In genomic region chr10:59175538-59176240, GRCh38 we compare ENCODE assay signal across 1 cellular context.
TF ChIP-seq lines count a peak whose summit lies in the region.

No MANE protein-coding gene starts in this region.

TF ChIP-seq in HepG2, 621 proteins besides CTCF, POLR2A, EP300 and RAD21 (continued from another document and continues in another):
- TF ChIP-seq, protein P1, sequence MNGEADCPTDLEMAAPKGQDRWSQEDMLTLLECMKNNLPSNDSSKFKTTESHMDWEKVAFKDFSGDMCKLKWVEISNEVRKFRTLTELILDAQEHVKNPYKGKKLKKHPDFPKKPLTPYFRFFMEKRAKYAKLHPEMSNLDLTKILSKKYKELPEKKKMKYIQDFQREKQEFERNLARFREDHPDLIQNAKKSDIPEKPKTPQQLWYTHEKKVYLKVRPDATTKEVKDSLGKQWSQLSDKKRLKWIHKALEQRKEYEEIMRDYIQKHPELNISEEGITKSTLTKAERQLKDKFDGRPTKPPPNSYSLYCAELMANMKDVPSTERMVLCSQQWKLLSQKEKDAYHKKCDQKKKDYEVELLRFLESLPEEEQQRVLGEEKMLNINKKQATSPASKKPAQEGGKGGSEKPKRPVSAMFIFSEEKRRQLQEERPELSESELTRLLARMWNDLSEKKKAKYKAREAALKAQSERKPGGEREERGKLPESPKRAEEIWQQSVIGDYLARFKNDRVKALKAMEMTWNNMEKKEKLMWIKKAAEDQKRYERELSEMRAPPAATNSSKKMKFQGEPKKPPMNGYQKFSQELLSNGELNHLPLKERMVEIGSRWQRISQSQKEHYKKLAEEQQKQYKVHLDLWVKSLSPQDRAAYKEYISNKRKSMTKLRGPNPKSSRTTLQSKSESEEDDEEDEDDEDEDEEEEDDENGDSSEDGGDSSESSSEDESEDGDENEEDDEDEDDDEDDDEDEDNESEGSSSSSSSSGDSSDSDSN (CRISPR knock-in tag; IDR thresholded peaks at IDR 0.05): no peak
- no peak for TF ChIP-seq TCF7L2 (IDR thresholded peaks at IDR 0.05; ENCODE audit: low read depth, low read length)
- TF ChIP-seq AGO1 (IDR thresholded peaks at IDR 0.05; ENCODE audit: low read depth, low read length, poor library complexity, severe bottlenecking): no peak
- no peak; the same call in none of the 2 replicates for TF ChIP-seq ARNTL (CRISPR knock-in tag; IDR thresholded peaks at IDR 0.05)
- TF ChIP-seq THRA (CRISPR knock-in tag; IDR thresholded peaks at IDR 0.05; ENCODE audit: borderline replicate concordance): 0 out of 2 replicates have a peak, but pooled peaks have one; percentile 3
- no peak for TF ChIP-seq NR2F2 (IDR thresholded peaks at IDR 0.05; ENCODE audit: borderline replicate concordance, low read depth)
- no peak; the same call in none of the 2 replicates for TF ChIP-seq KDM3A (CRISPR knock-in tag; IDR thresholded peaks at IDR 0.05; ENCODE audit: low read depth)
- TF ChIP-seq FLYWCH1 (CRISPR knock-in tag; IDR thresholded peaks at IDR 0.05): no peak
- TF ChIP-seq ZNF747 (CRISPR knock-in tag; IDR thresholded peaks at IDR 0.05; ENCODE audit: borderline replicate concordance): 0 out of 2 replicates have a peak, but pooled peaks have one; percentile 59
- TF ChIP-seq ZNF780A (CRISPR knock-in tag; IDR thresholded peaks at IDR 0.05): no peak
- no peak for TF ChIP-seq MBNL3 (CRISPR knock-in tag; conservative IDR thresholded peaks at IDR 0.05)
- 0 out of 2 replicates have a peak, but pooled peaks have one; percentile 10 for TF ChIP-seq ZBTB7A (CRISPR knock-in tag; IDR thresholded peaks at IDR 0.05)
- TF ChIP-seq ZBTB7B (CRISPR knock-in tag; IDR thresholded peaks at IDR 0.05): 0 out of 2 replicates have a peak, but pooled peaks have one; percentile 2
- TF ChIP-seq GFI1 (CRISPR knock-in tag; IDR thresholded peaks at IDR 0.05; ENCODE audit: borderline replicate concordance): 0 out of 2 replicates have a peak, but pooled peaks have one; percentile 23
- TF ChIP-seq CBX1 (IDR thresholded peaks at IDR 0.05; ENCODE audit: low read depth): no peak
- TF ChIP-seq ZNF468 (CRISPR knock-in tag; IDR thresholded peaks at IDR 0.05): 0 out of 2 replicates have a peak, but pooled peaks have one; percentile 17
- TF ChIP-seq SMC3 (IDR thresholded peaks at IDR 0.05; ENCODE audit: low read length): no peak
- TF ChIP-seq, protein P2, sequence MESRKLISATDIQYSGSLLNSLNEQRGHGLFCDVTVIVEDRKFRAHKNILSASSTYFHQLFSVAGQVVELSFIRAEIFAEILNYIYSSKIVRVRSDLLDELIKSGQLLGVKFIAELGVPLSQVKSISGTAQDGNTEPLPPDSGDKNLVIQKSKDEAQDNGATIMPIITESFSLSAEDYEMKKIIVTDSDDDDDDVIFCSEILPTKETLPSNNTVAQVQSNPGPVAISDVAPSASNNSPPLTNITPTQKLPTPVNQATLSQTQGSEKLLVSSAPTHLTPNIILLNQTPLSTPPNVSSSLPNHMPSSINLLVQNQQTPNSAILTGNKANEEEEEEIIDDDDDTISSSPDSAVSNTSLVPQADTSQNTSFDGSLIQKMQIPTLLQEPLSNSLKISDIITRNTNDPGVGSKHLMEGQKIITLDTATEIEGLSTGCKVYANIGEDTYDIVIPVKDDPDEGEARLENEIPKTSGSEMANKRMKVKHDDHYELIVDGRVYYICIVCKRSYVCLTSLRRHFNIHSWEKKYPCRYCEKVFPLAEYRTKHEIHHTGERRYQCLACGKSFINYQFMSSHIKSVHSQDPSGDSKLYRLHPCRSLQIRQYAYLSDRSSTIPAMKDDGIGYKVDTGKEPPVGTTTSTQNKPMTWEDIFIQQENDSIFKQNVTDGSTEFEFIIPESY (CRISPR knock-in tag; IDR thresholded peaks at IDR 0.05): no peak
- TF ChIP-seq ZNF546 (CRISPR knock-in tag; conservative IDR thresholded peaks at IDR 0.05): peak; percentile 81; the same call in 1 of the 2 replicates
- no peak for TF ChIP-seq ZNF598 (CRISPR knock-in tag; IDR thresholded peaks at IDR 0.05; ENCODE audit: borderline replicate concordance)
- 0 out of 2 replicates have a peak, but pooled peaks have one; percentile 26 for TF ChIP-seq ZBTB38 (CRISPR knock-in tag; IDR thresholded peaks at IDR 0.05)
- no peak for TF ChIP-seq MTF1 (CRISPR knock-in tag; IDR thresholded peaks at IDR 0.05)
- TF ChIP-seq SCMH1 (CRISPR knock-in tag; IDR thresholded peaks at IDR 0.05; ENCODE audit: borderline replicate concordance): no peak
- TF ChIP-seq ZNF264 (CRISPR knock-in tag; IDR thresholded peaks at IDR 0.05): no peak
- no peak for TF ChIP-seq SMAD9 (CRISPR knock-in tag; IDR thresholded peaks at IDR 0.05)
- TF ChIP-seq SOX6 (IDR thresholded peaks at IDR 0.05): no peak
- peak; percentile 61; the same call in 1 of the 2 replicates for TF ChIP-seq SOX6 (CRISPR knock-in tag; IDR thresholded peaks at IDR 0.05)
- 0 out of 4 replicates have a peak, but pooled peaks of 1 of the 2 experiments have one; percentile 15 for TF ChIP-seq KLF16 (CRISPR knock-in tag; IDR thresholded peaks at IDR 0.05)
- TF ChIP-seq TCF12 (IDR thresholded peaks at IDR 0.05): no peak
- no peak for TF ChIP-seq TCF12 (CRISPR knock-in tag; IDR thresholded peaks at IDR 0.05)
- no peak for TF ChIP-seq ZNF530 (CRISPR knock-in tag; IDR thresholded peaks at IDR 0.05; ENCODE audit: low read depth)
- no peak for TF ChIP-seq CBFB (CRISPR knock-in tag; IDR thresholded peaks at IDR 0.05)
- TF ChIP-seq TFDP2 (CRISPR knock-in tag; IDR thresholded peaks at IDR 0.05): no peak
- TF ChIP-seq, protein P3, sequence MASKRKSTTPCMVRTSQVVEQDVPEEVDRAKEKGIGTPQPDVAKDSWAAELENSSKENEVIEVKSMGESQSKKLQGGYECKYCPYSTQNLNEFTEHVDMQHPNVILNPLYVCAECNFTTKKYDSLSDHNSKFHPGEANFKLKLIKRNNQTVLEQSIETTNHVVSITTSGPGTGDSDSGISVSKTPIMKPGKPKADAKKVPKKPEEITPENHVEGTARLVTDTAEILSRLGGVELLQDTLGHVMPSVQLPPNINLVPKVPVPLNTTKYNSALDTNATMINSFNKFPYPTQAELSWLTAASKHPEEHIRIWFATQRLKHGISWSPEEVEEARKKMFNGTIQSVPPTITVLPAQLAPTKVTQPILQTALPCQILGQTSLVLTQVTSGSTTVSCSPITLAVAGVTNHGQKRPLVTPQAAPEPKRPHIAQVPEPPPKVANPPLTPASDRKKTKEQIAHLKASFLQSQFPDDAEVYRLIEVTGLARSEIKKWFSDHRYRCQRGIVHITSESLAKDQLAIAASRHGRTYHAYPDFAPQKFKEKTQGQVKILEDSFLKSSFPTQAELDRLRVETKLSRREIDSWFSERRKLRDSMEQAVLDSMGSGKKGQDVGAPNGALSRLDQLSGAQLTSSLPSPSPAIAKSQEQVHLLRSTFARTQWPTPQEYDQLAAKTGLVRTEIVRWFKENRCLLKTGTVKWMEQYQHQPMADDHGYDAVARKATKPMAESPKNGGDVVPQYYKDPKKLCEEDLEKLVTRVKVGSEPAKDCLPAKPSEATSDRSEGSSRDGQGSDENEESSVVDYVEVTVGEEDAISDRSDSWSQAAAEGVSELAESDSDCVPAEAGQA (IDR thresholded peaks at IDR 0.05; ENCODE audit: low read depth): no peak
- TF ChIP-seq, protein P3 (CRISPR knock-in tag; IDR thresholded peaks at IDR 0.05; ENCODE audit: borderline replicate concordance): 0 out of 2 replicates have a peak, but pooled peaks have one; percentile 30
- TF ChIP-seq NAIF1 (CRISPR knock-in tag; IDR thresholded peaks at IDR 0.05; ENCODE audit: borderline replicate concordance): peak; percentile 19; the same call in 1 of the 2 replicates
- no peak for TF ChIP-seq ZNF20 (CRISPR knock-in tag; IDR thresholded peaks at IDR 0.05)
- TF ChIP-seq RORA (CRISPR knock-in tag; IDR thresholded peaks at IDR 0.05): no peak
- 0 out of 2 replicates have a peak, but pooled peaks have one; percentile 62 for TF ChIP-seq U2AF2 (IDR thresholded peaks at IDR 0.05; ENCODE audit: low read depth, low read length)
- no peak for TF ChIP-seq ZNF562 (CRISPR knock-in tag; IDR thresholded peaks at IDR 0.05; ENCODE audit: borderline replicate concordance)
- no peak for TF ChIP-seq SOX13 (IDR thresholded peaks at IDR 0.05)
- TF ChIP-seq SOX13 (CRISPR knock-in tag; conservative IDR thresholded peaks at IDR 0.05 in 1 of 2, IDR thresholded peaks at IDR 0.05 in 1 of 2): peak in 1 of 2 experiments; percentile 46; a peak in 2 of 4 replicates
- TF ChIP-seq ATF7 (IDR thresholded peaks at IDR 0.05): no peak
- peak; percentile 39; the same call in 1 of the 2 replicates for TF ChIP-seq ATF7 (CRISPR knock-in tag; IDR thresholded peaks at IDR 0.05)
- no peak for TF ChIP-seq TP53 (CRISPR knock-in tag; conservative IDR thresholded peaks at IDR 0.05)
- no peak for TF ChIP-seq CREBL2 (CRISPR knock-in tag; IDR thresholded peaks at IDR 0.05; ENCODE audit: borderline replicate concordance)
- TF ChIP-seq, protein P4, sequence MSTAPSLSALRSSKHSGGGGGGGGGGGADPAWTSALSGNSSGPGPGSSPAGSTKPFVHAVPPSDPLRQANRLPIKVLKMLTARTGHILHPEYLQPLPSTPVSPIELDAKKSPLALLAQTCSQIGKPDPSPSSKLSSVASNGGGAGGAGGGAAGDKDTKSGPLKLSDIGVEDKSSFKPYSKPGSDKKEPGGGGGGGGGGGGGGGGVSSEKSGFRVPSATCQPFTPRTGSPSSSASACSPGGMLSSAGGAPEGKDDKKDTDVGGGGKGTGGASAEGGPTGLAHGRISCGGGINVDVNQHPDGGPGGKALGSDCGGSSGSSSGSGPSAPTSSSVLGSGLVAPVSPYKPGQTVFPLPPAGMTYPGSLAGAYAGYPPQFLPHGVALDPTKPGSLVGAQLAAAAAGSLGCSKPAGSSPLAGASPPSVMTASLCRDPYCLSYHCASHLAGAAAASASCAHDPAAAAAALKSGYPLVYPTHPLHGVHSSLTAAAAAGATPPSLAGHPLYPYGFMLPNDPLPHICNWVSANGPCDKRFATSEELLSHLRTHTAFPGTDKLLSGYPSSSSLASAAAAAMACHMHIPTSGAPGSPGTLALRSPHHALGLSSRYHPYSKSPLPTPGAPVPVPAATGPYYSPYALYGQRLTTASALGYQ (CRISPR knock-in tag; IDR thresholded peaks at IDR 0.05): no peak
- 0 out of 2 replicates have a peak, but pooled peaks have one; percentile 12 for TF ChIP-seq ZNF75D (CRISPR knock-in tag; IDR thresholded peaks at IDR 0.05; ENCODE audit: borderline replicate concordance)
- 0 out of 2 replicates have a peak, but pooled peaks have one; percentile 64 for TF ChIP-seq ZSCAN31 (CRISPR knock-in tag; IDR thresholded peaks at IDR 0.05; ENCODE audit: low read depth)
- no peak for TF ChIP-seq SP140L (CRISPR knock-in tag; IDR thresholded peaks at IDR 0.05; ENCODE audit: borderline replicate concordance)
- no peak for TF ChIP-seq PAWR (CRISPR knock-in tag; IDR thresholded peaks at IDR 0.05; ENCODE audit: borderline replicate concordance)
- TF ChIP-seq ATF6 (CRISPR knock-in tag; conservative IDR thresholded peaks at IDR 0.05): no peak
- no peak for TF ChIP-seq JUND (CRISPR knock-in tag; IDR thresholded peaks at IDR 0.05)
- no peak for TF ChIP-seq FOXA3 (CRISPR knock-in tag; IDR thresholded peaks at IDR 0.05)
